In the genomic region with DNA sequence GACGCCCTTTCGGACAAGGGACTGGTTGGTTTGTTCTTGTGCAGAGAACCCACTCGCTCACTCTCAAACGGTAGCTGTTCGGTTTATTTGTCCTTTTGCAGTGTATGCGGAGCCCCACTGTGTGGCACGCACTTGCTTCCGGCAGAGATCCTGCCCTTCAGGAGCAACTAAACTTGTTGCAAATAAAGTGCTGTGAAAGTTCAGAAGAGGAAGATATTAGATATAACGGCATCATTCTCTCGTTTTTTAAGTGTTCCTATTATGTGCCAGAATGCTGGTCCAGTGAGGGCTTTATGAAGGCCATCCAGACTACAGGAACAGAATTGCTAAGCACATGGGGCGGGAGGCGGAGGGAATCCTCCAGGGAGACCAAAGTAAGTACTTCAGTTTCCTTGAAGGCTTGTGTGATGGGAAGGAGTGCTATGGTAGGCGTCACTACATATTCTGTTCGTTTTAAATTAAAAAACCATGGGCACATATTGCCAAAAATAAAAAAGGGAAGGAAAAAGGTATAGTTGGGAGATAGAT, we compare ENCODE assay signal across 8 cellular contexts. TPM values are rescaled to one million over a fixed set of nuclear protein-coding genes. Genes with fewer than 3 reads are reported as not detected.
DNase-seq lines count a peak whose midpoint lies in the region; ATAC-seq and TF ChIP-seq lines count a peak whose summit lies in the region.

No MANE protein-coding gene starts in this region.

- CTCF ChIA-PET in WTC11 (lab: Charles Lee) = no interaction called here

- no peaks in the 10 kb centered on the region for H3K27me3 ChIP-seq in HUES6 (ENCODE audit: control insufficient read depth, insufficient read depth, low read length)

- H3K4me1 ChIP-seq in HUES6 (ENCODE audit: control insufficient read depth, insufficient read depth, low read length) = peaks cover 7% of the 10 kb centered on the region

- peaks cover 34% of the 10 kb centered on the region for H3K36me3 Mint-ChIP-seq in WTC11

- H3K27ac ChIP-seq in HUES6 (ENCODE audit: low read depth, low read length) = peak overlapping the region; percentile 91

- ATAC-seq in GM21526 (IDR thresholded peaks at IDR 0.05; ENCODE audit: low FRiP score, unreplicated experiment) (peak; percentile 54), WTC11 (peak; percentile 41), omental fat pad (ENCODE audit: low FRiP score) (peak; percentile 50)

- no peaks in the 10 kb centered on the region for H3K9me3 Mint-ChIP-seq in WTC11

- peak overlapping the region; percentile 96 for H3K4me3 ChIP-seq in HUES6 (ENCODE audit: low read depth, low read length)

- TF ChIP-seq CTCF in WTC11 (IDR thresholded peaks at IDR 0.05) (no peak), omental fat pad (IDR thresholded peaks at IDR 0.05) (no peak)

- peak overlapping the region; percentile 94 for H3K9ac ChIP-seq in HUES6 (ENCODE audit: low read length)

- H3K4me3 Mint-ChIP-seq in WTC11 = peak overlapping the region; percentile 91

- POLR2A ChIA-PET in WTC11 (lab: Charles Lee) = no interaction called here

- peaks cover 17% of the 10 kb centered on the region for H3K4me1 Mint-ChIP-seq in WTC11

- peaks cover 51% of the 10 kb centered on the region for H3K36me3 ChIP-seq in HUES6 (ENCODE audit: control insufficient read depth, insufficient read depth, low read length)

- DNase-seq in NCI-H748 treated with DMSO at 0.1 percent for 48 hours (lab: John Stamatoyannopoulos, UW) = peak; percentile 26
- no peak for DNase-seq in NCI-H748 (lab: John Stamatoyannopoulos, UW; ENCODE audit: unreplicated experiment)
- peak; percentile 16 for DNase-seq in WTC11 (ENCODE audit: low spot score)
- peak; percentile 27 for DNase-seq in fibroblast of the conjunctiva (ENCODE audit: low read depth)
- DNase-seq in omental fat pad (ENCODE audit: low spot score) = peak; percentile 32
- DNase-seq in NCI-H1694 treated with DMSO at 0.1 percent for 48 hours (lab: John Stamatoyannopoulos, UW) = no peak

- H3K27me3 Mint-ChIP-seq in WTC11 (ENCODE audit: low read depth) = no peaks in the 10 kb centered on the region

- peak overlapping the region; percentile 89 for H3K27ac Mint-ChIP-seq in WTC11

- H3K9me3 ChIP-seq in HUES6 (ENCODE audit: control insufficient read depth, insufficient read depth, low read depth, low read length) = no peaks in the 10 kb centered on the region

TF ChIP-seq in WTC11, 78 proteins besides CTCF, POLR2A, EP300 and RAD21:
- TF ChIP-seq ETV6 (CRISPR knock-in tag; IDR thresholded peaks at IDR 0.05) = no peak
- TF ChIP-seq ZNF232 (CRISPR knock-in tag; IDR thresholded peaks at IDR 0.05) = peak; percentile 15
- TF ChIP-seq ERG (CRISPR knock-in tag; IDR thresholded peaks at IDR 0.05) = no peak
- 0 out of 2 replicates have a peak, but pooled peaks have one; percentile 0 for TF ChIP-seq ELF4 (CRISPR knock-in tag; IDR thresholded peaks at IDR 0.05; ENCODE audit: low read depth)
- no peak for TF ChIP-seq TEAD1 (CRISPR knock-in tag; IDR thresholded peaks at IDR 0.05)
- TF ChIP-seq ZNF425 (CRISPR knock-in tag; conservative IDR thresholded peaks at IDR 0.05) = no peak

RNA-seq across cellular contexts. Expression of gene ERLIN1, which starts 0.5 kb away (rescaled TPM):
- total RNA-seq in WTC11 (2021) (23.5 to 33.4 TPM (median 31.5 TPM) in 3 replicates), omental fat pad (10 to 100 TPM; 31.7 to 35.5 (median 33.1) TPM)

RNA-seq across cellular contexts. Expression of gene CHUK, which starts 43.1 kb away (rescaled TPM):
- total RNA-seq in WTC11 (2021) (14.7 to 16.6 TPM (median 14.7 TPM) in 3 replicates), omental fat pad (10 to 100 TPM; 21.5 to 32.2 (median 25.3) TPM)

Comparison
In these comparisons a context has a peak if more than half of its experiments do, and no peak if none do; other contexts are left out.
1. DNase-seq: peak in NCI-H748 treated with DMSO at 0.1 percent for 48 hours (single experiment), WTC11 (single experiment), fibroblast of the conjunctiva (single experiment) and omental fat pad (single experiment); none in NCI-H748 (single experiment) and NCI-H1694 treated with DMSO at 0.1 percent for 48 hours (single experiment).
2. Peak in every context shown above with its lines, with median percentiles within 50 percentile points of each other: ATAC-seq.